Comparison of ENCODE assay signal across 8 cellular contexts in the genomic region with DNA sequence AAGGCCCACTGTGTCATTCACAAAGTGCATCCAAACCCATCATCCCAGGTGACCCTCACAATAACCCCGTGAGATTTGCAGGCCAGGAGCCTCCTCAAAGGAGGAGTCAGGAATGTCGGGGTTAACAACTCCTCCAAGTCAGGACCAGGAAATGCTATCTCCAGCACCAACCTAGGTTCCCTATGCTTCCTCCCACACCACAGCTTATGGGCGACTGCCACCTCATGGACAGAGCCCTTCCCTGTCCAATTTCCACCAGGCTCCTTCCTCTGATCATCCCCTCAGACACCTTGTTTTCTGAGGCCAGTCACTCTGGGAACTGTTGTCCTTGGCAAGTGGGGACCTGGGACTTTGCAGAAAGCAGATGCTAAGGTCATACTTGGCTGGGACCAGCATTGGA.
DNase-seq lines count a peak whose midpoint lies in the region; ATAC-seq, FAIRE-seq and TF ChIP-seq lines count a peak whose summit lies in the region.
"Not testable (repeated sequence)": the region's sequence is repeated elsewhere in the genome, so short reads cannot be mapped to it uniquely, and the experiment has no call there.

No MANE protein-coding gene starts in this region.

- not testable (repeated sequence) for H3F3A ChIP-seq in PC-9 (ENCODE audit: insufficient read depth, low read depth)

- not testable (repeated sequence) for H3K4me2 ChIP-seq in A549; HCT116 (ENCODE audit: low read length); PC-9; endothelial cell of umbilical vein (ENCODE audit: insufficient read depth, low read length)

- not testable (repeated sequence) for H4K20me1 ChIP-seq in HCT116 (ENCODE audit: insufficient read depth); PC-9 (ENCODE audit: insufficient read depth); endothelial cell of umbilical vein (replicated peaks; ENCODE audit: control insufficient read depth, extremely low read depth, insufficient read depth, low read length)

- intact Hi-C loops in HCT116 (cut with micrococcal nuclease); PC-9 (cut with micrococcal nuclease; ENCODE audit: unreplicated experiment); activated CD8-positive, alpha-beta T cell treated with anti-CD3 and anti-CD28 coated beads for 36 hours (cut with micrococcal nuclease); endothelial cell of umbilical vein (cut with micrococcal nuclease); right cardiac atrium (cut with DNase I): not testable (repeated sequence)

- not testable (repeated sequence) for DNase-seq in A549 (ENCODE audit: low read depth in 1 of 2, low spot score in 1 of 2); HCT116 (ENCODE audit: low read depth, low spot score); activated CD8-positive, alpha-beta T cell treated with anti-CD3 and anti-CD28 coated beads for 36 hours; endothelial cell of umbilical vein (ENCODE audit: low read depth, low spot score); right cardiac atrium; thoracic aorta (ENCODE audit: low spot score)
- DNase-seq in PC-9 (peak in 1 of 2 experiments; percentile 9), lung (ENCODE audit: low spot score) (peak; percentile 11)

- not testable (repeated sequence) for H3K36me3 Mint-ChIP-seq in activated CD8-positive, alpha-beta T cell treated with anti-CD3 and anti-CD28 coated beads for 36 hours (ENCODE audit: low read depth)

- H3K4me1 ChIP-seq in A549; HCT116 (ENCODE audit: control insufficient read depth in 1 of 2, insufficient read depth in 2 of 2, low read length in 2 of 2); PC-9 (replicated peaks; ENCODE audit: insufficient read depth); endothelial cell of umbilical vein (ENCODE audit: control insufficient read depth, extremely low read depth, insufficient read depth, low read length); right cardiac atrium (ENCODE audit: control insufficient read depth, insufficient read depth, low read length); lung (ENCODE audit: control insufficient read depth in 2 of 2, insufficient read depth in 2 of 2, low read length in 2 of 2); thoracic aorta (ENCODE audit: control insufficient read depth in 1 of 2, low read depth in 2 of 2): not testable (repeated sequence)

- H3K27me3 ChIP-seq in HCT116 (ENCODE audit: insufficient read depth, low read length); PC-9 (ENCODE audit: insufficient read depth, low read depth); endothelial cell of umbilical vein (ENCODE audit: control insufficient read depth in 2 of 2, insufficient read depth in 2 of 2, low read length in 2 of 2); right cardiac atrium (ENCODE audit: control insufficient read depth, insufficient read depth); lung (ENCODE audit: control insufficient read depth, insufficient read depth); thoracic aorta (replicated peaks; ENCODE audit: insufficient read depth): not testable (repeated sequence)

- H3K4me1 Mint-ChIP-seq in activated CD8-positive, alpha-beta T cell treated with anti-CD3 and anti-CD28 coated beads for 36 hours (ENCODE audit: low read depth): not testable (repeated sequence)

- H3K9me1 ChIP-seq in endothelial cell of umbilical vein (replicated peaks; ENCODE audit: control insufficient read depth, extremely low read depth, insufficient read depth, low read length): not testable (repeated sequence)

- CTCF ChIA-PET in A549 (lab: Yijun Ruan, JAX); HCT116 (lab: Charles Lee); PC-9 (lab: Charles Lee); activated CD8-positive, alpha-beta T cell treated with anti-CD3 and anti-CD28 coated beads for 36 hours (lab: Charles Lee); endothelial cell of umbilical vein (lab: Charles Lee): not testable (repeated sequence)

- BruUV-seq in HCT116 (replicated peaks; lab: Mats Ljungman, UMichigan); PC-9 (replicated peaks; lab: Mats Ljungman, UMichigan); endothelial cell of umbilical vein (replicated peaks; lab: Mats Ljungman, UMichigan): not testable (repeated sequence)

- ATAC-seq in A549: peak; percentile 51 to 87; a peak in 4 of 6 replicates
- ATAC-seq in HCT116: peak; percentile 84
- ATAC-seq in activated CD8-positive, alpha-beta T cell treated with anti-CD3 and anti-CD28 coated beads for 36 hours: peak; percentile 49
- ATAC-seq in right cardiac atrium: peak; percentile 40 to 74
- ATAC-seq in lung (ENCODE audit: insufficient read depth, low FRiP score): peak; percentile 80
- peak; percentile 38 for ATAC-seq in thoracic aorta (ENCODE audit: insufficient number of reproducible peaks, low FRiP score, low read depth)

- no CpG with 5 or more reads among the region's 3 CpGs for WGBS in A549 (ENCODE audit: missing lambda C conversion rate)
- WGBS in right cardiac atrium: 27% methylated on average over 2 of the region's 3 CpGs
- WGBS in lung, 2 donors: 39 to 63% methylated on average over 2 of the region's 3 CpGs

- not testable (repeated sequence) for H2AFZ ChIP-seq in HCT116 (ENCODE audit: low read depth, low read length, poor library complexity, severe bottlenecking); PC-9; endothelial cell of umbilical vein (ENCODE audit: low read depth, low read length)

- not testable (repeated sequence) for FAIRE-seq in A549 (lab: Jason Lieb, UNC)
- peak; percentile 80 for FAIRE-seq in endothelial cell of umbilical vein (lab: Jason Lieb, UNC)

- not testable (repeated sequence) for H3K4me3 ChIP-seq in A549; HCT116 (replicated peaks in 1 of 2; ENCODE audit: low read depth in 1 of 2, low read length in 2 of 2); PC-9; endothelial cell of umbilical vein (replicated peaks in 1 of 3; ENCODE audit: insufficient read depth in 1 of 3, low read depth in 1 of 3, low read length in 3 of 3); right cardiac atrium (ENCODE audit: low read length); lung; thoracic aorta

- TF ChIP-seq POLR2A in A549 (IDR thresholded peaks at IDR 0.05; ENCODE audit: low read length); HCT116 (IDR thresholded peaks at IDR 0.05; ENCODE audit: borderline replicate concordance, extremely low read depth, insufficient read depth, insufficient read length); endothelial cell of umbilical vein (IDR thresholded peaks at IDR 0.05; ENCODE audit: low read depth, low read length): not testable (repeated sequence)

- not testable (repeated sequence) for H3K4me3 Mint-ChIP-seq in activated CD8-positive, alpha-beta T cell treated with anti-CD3 and anti-CD28 coated beads for 36 hours

- not testable (repeated sequence) for H3K79me2 ChIP-seq in HCT116 (ENCODE audit: insufficient read depth, low read length); PC-9 (ENCODE audit: low read depth); endothelial cell of umbilical vein (ENCODE audit: control insufficient read depth, insufficient read depth, low read length)

- dilution Hi-C loops in endothelial cell of umbilical vein (cut with MboI; ENCODE audit: extremely low pct_ligation_motif_present, low sequenced_read_pairs): not testable (repeated sequence)

- not testable (repeated sequence) for H3K36me3 ChIP-seq in HCT116 (ENCODE audit: control insufficient read depth in 1 of 2, insufficient read depth in 2 of 2, low read length in 2 of 2); PC-9 (ENCODE audit: low read depth); endothelial cell of umbilical vein (ENCODE audit: control insufficient read depth in 2 of 2, extremely low read depth in 1 of 2, insufficient read depth in 2 of 2, low read length in 2 of 2); lung (ENCODE audit: control insufficient read depth in 2 of 2, insufficient read depth in 2 of 2, low read length in 2 of 2); thoracic aorta

- RAD21 ChIA-PET in HCT116 (lab: Charles Lee; ENCODE audit: low non-redundant PET in 1 of 2, low total read pairs in 2 of 2, uncharacterized antibody in 2 of 2, unreplicated experiment in 2 of 2): not testable (repeated sequence)

- POLR2A ChIA-PET in A549 (lab: Yijun Ruan, JAX); HCT116 (lab: Charles Lee); PC-9 (lab: Charles Lee; ENCODE audit: unreplicated experiment); activated CD8-positive, alpha-beta T cell treated with anti-CD3 and anti-CD28 coated beads for 36 hours (lab: Charles Lee); endothelial cell of umbilical vein (lab: Charles Lee): not testable (repeated sequence)

- not testable (repeated sequence) for H3K9me3 ChIP-seq in A549; HCT116 (ENCODE audit: control insufficient read depth in 1 of 2, insufficient read depth in 1 of 2, low read depth in 1 of 2, low read length in 2 of 2); PC-9 (ENCODE audit: insufficient read depth, low read depth); endothelial cell of umbilical vein (replicated peaks; ENCODE audit: control insufficient read depth, insufficient read depth, low read length); right cardiac atrium (ENCODE audit: control insufficient read depth, low read length); lung (ENCODE audit: control insufficient read depth in 2 of 2, insufficient read depth in 1 of 2, low read length in 1 of 2); thoracic aorta

- H3K9me2 ChIP-seq in HCT116 (ENCODE audit: insufficient read depth); PC-9 (ENCODE audit: insufficient read depth): not testable (repeated sequence)

- not testable (repeated sequence) for H3K27me3 Mint-ChIP-seq in activated CD8-positive, alpha-beta T cell treated with anti-CD3 and anti-CD28 coated beads for 36 hours

- not testable (repeated sequence) for TF ChIP-seq EP300 in A549 (IDR thresholded peaks at IDR 0.05)

- not testable (repeated sequence) for H3K27ac ChIP-seq in A549; HCT116 (ENCODE audit: low read depth, low read length); PC-9; endothelial cell of umbilical vein (ENCODE audit: insufficient read depth, low read depth, low read length); right cardiac atrium (ENCODE audit: low read length); lung (ENCODE audit: low read depth in 1 of 2, low read length in 1 of 2); thoracic aorta

- not testable (repeated sequence) for H3K27ac Mint-ChIP-seq in activated CD8-positive, alpha-beta T cell treated with anti-CD3 and anti-CD28 coated beads for 36 hours

- not testable (repeated sequence) for H3K9me3 Mint-ChIP-seq in activated CD8-positive, alpha-beta T cell treated with anti-CD3 and anti-CD28 coated beads for 36 hours

- TF ChIP-seq CTCF in A549 (IDR thresholded peaks at IDR 0.05); HCT116 (IDR thresholded peaks at IDR 0.05 in 2 of 3, conservative IDR thresholded peaks at IDR 0.05 in 1 of 3; ENCODE audit: borderline replicate concordance in 1 of 3, insufficient read depth in 1 of 3, low read depth in 2 of 3, low read length in 2 of 3); activated CD8-positive, alpha-beta T cell treated with anti-CD3 and anti-CD28 coated beads for 36 hours (IDR thresholded peaks at IDR 0.05); endothelial cell of umbilical vein (IDR thresholded peaks at IDR 0.05; ENCODE audit: extremely low read depth in 1 of 2, insufficient read depth in 1 of 2, low read depth in 1 of 2, low read length in 2 of 2); lung (IDR thresholded peaks at IDR 0.05; ENCODE audit: control extremely low read depth, extremely low read depth); thoracic aorta (IDR thresholded peaks at IDR 0.05): not testable (repeated sequence)
- TF ChIP-seq CTCF in PC-9 (conservative IDR thresholded peaks at IDR 0.05): peak; percentile 26; the same call in 1 of the 2 replicates

- TF ChIP-seq RAD21 in A549 (conservative IDR thresholded peaks at IDR 0.05 in 1 of 2, IDR thresholded peaks at IDR 0.05 in 1 of 2); HCT116 (IDR thresholded peaks at IDR 0.05; ENCODE audit: low read depth): not testable (repeated sequence)

- not testable (repeated sequence) for H3K9ac ChIP-seq in HCT116 (ENCODE audit: low read length); endothelial cell of umbilical vein (replicated peaks; ENCODE audit: extremely low read depth, insufficient read depth, low read length)
